23 cellular contexts compared by ENCODE assay signal in the genomic region with DNA sequence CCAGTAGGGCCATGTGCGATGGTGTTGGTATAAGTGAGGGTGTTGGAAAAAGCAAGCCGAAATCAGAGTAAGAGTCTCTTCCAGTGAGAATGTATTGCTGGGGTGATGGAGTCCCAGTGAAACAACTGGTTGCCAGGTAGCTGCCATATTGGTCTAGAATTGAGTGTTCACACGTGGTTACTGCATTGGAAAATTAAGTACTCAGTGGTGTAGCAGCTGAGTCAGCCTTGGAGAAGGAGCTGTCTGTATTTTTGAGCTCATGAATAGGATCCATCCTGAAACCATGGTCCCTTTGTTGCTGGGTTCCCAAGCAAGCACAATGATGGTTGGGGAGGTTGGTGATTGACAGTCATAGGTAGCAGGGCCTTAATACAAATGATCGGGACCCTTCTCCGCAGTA.
A peak's percentile ranks its signal among the peaks of the same experiment; 100 is the strongest.
DNase-seq lines count a peak whose midpoint lies in the region; ATAC-seq, FAIRE-seq and TF ChIP-seq lines count a peak whose summit lies in the region.
"Had no signal": no experiment of that assay in that cellular context is flagged by ENCODE, and none has a peak within 500 bp of the region (broad histone marks: within the 10 kb centered on the region; RNA-seq: fewer than 3 reads in every experiment).

No MANE protein-coding gene starts in this region.

- FAIRE-seq in D721Med (lab: Jason Lieb, UNC), result no peak
- FAIRE-seq: A204.1, G401.6, GM12891, GM19239 had no signal

- no peaks in the 10 kb centered on the region for H3K36me3 ChIP-seq in mesendoderm (ENCODE audit: control insufficient read depth, insufficient read depth, low read length)
- H3K36me3 ChIP-seq: BE2C, BLaER1 had no signal

- H4K5ac ChIP-seq in mesendoderm (ENCODE audit: low read length), result no peak overlapping the region

- no peak overlapping the region for H3K23ac ChIP-seq in mesendoderm (ENCODE audit: low read length)

- no peak overlapping the region for H3K9ac ChIP-seq in mesendoderm (ENCODE audit: low read length)
- H3K9ac ChIP-seq: BLaER1 had no signal

- TF ChIP-seq CTCF in D721Med (IDR thresholded peaks at IDR 0.05; ENCODE audit: insufficient read depth, missing control alignments), result no peak

- no peak overlapping the region for H3K27ac Mint-ChIP-seq in activated naive CD4-positive, alpha-beta T cell treated with anti-CD3 and anti-CD28 coated beads, Interleukin-2, amount 50 U/mL, for 72 hours
- H3K27ac Mint-ChIP-seq in stimulated activated naive CD8-positive, alpha-beta T cell treated with anti-CD3 and anti-CD28 coated beads, Interleukin-15, amount 100 ng/mL, for 72 hours, result no peak overlapping the region
- H3K27ac Mint-ChIP-seq: CD14-positive monocyte; CD4-positive, alpha-beta memory T cell; CD4-positive, CD25-positive, alpha-beta regulatory T cell; CD8-positive, alpha-beta memory T cell had no signal

- DNase-seq in activated naive CD4-positive, alpha-beta T cell treated with anti-CD3 and anti-CD28 coated beads, Interleukin-2, amount 50 U/mL, for 72 hours (ENCODE audit: low spot score in 2 of 2), result no peak
- DNase-seq in activated naive CD4-positive, alpha-beta T cell treated with anti-CD3 and anti-CD28 coated beads, Interleukin-2, amount 50 U/mL, for 16 hours, result no peak
- DNase-seq in stimulated activated naive CD8-positive, alpha-beta T cell treated with anti-CD3 and anti-CD28 coated beads, Interleukin-15, Interleukin-2, amounts not matched to agents 100 U/mL and 50 U/mL, for 24 hours, result no peak
- no peak for DNase-seq in stimulated activated naive CD8-positive, alpha-beta T cell treated with anti-CD3 and anti-CD28 coated beads, Interleukin-15, amount 100 ng/mL, for 72 hours
- DNase-seq in mesendoderm, result no peak
- DNase-seq in SIG-M5 treated with dmso at 0.1 percent for 504 hours (lab: John Stamatoyannopoulos, UW; ENCODE audit: unreplicated experiment), result no peak
- DNase-seq in D721Med (ENCODE audit: insufficient read length, low spot score), result no peak
- DNase-seq: 8988T; ACHN; BE2C; C1 segment of cervical spinal cord; CD4-positive, alpha-beta memory T cell; CD4-positive, CD25-positive, alpha-beta regulatory T cell; CD8-positive, alpha-beta memory T cell; COR-L47; DMS79 treated with DMSO at 0.1 percent for 48 hours; GF-D8 had no signal

- H2BK120ac ChIP-seq in mesendoderm (ENCODE audit: low read depth, low read length), result no peak overlapping the region

- H2AK5ac ChIP-seq in mesendoderm (ENCODE audit: low read length), result peak overlapping the region; percentile 66

- H3K27me3 ChIP-seq in mesendoderm (ENCODE audit: insufficient read depth, low read length, poor library complexity), result no peaks in the 10 kb centered on the region
- H3K27me3 ChIP-seq: BLaER1 had no signal

- H3K4me3 Mint-ChIP-seq in stimulated activated naive CD8-positive, alpha-beta T cell treated with anti-CD3 and anti-CD28 coated beads, Interleukin-15, amount 100 ng/mL, for 72 hours, result no peak overlapping the region
- H3K4me3 Mint-ChIP-seq: CD14-positive monocyte; CD4-positive, alpha-beta memory T cell; CD4-positive, CD25-positive, alpha-beta regulatory T cell; CD8-positive, alpha-beta memory T cell had no signal

- no peak overlapping the region for H4K8ac ChIP-seq in mesendoderm (ENCODE audit: low read depth, low read length)

- peaks cover 3 to 4% of the 10 kb centered on the region in 2 donors for H3K9me3 Mint-ChIP-seq in activated naive CD4-positive, alpha-beta T cell treated with anti-CD3 and anti-CD28 coated beads, Interleukin-2, amount 50 U/mL, for 72 hours
- peaks cover 0 to 14% of the 10 kb centered on the region in 2 donors for H3K9me3 Mint-ChIP-seq in stimulated activated naive CD8-positive, alpha-beta T cell treated with anti-CD3 and anti-CD28 coated beads, Interleukin-15, amount 100 ng/mL, for 72 hours
- H3K9me3 Mint-ChIP-seq: CD8-positive, alpha-beta memory T cell had no signal

- peaks cover 7% of the 10 kb centered on the region for H3K4me1 ChIP-seq in mesendoderm (ENCODE audit: control insufficient read depth, low read depth, low read length)
- H3K4me1 ChIP-seq: BE2C, BLaER1 had no signal

- no peaks in the 10 kb centered on the region for H3K79me2 ChIP-seq in mesendoderm (ENCODE audit: control insufficient read depth, insufficient read depth, low read length)

- WGBS in mesendoderm (ENCODE audit: extremely low coverage, insufficient coverage, low lambda C conversion rate), result no CpG with 5 or more reads among the region's 5 CpGs

- H3K18ac ChIP-seq in mesendoderm (ENCODE audit: low read length), result no peak overlapping the region

- H3K27ac ChIP-seq in mesendoderm (ENCODE audit: low read depth, low read length), result no peak overlapping the region
- H3K27ac ChIP-seq: BLaER1 had no signal

- H3K36me3 Mint-ChIP-seq in activated naive CD4-positive, alpha-beta T cell treated with anti-CD3 and anti-CD28 coated beads, Interleukin-2, amount 50 U/mL, for 72 hours, result no peaks in the 10 kb centered on the region
- H3K36me3 Mint-ChIP-seq: CD14-positive monocyte; CD4-positive, alpha-beta memory T cell; CD4-positive, CD25-positive, alpha-beta regulatory T cell had no signal

- no peak overlapping the region for H3K56ac ChIP-seq in mesendoderm (ENCODE audit: low read length)

- peak; percentile 22 to 61 for ATAC-seq in activated naive CD4-positive, alpha-beta T cell treated with anti-CD3 and anti-CD28 coated beads, Interleukin-2, amount 50 U/mL, for 72 hours
- peak; percentile 46 for ATAC-seq in stimulated activated naive CD8-positive, alpha-beta T cell treated with anti-CD3 and anti-CD28 coated beads, Interleukin-15, Interleukin-2, amounts not matched to agents 100 U/mL and 50 U/mL, for 24 hours
- no peak for ATAC-seq in stimulated activated naive CD8-positive, alpha-beta T cell treated with anti-CD3 and anti-CD28 coated beads, Interleukin-15, amount 100 ng/mL, for 72 hours

- H3K4me3 ChIP-seq in mesendoderm (ENCODE audit: low read length), result no peak overlapping the region
- H3K4me3 ChIP-seq: BLaER1 had no signal

- H3K4me1 Mint-ChIP-seq in stimulated activated naive CD8-positive, alpha-beta T cell treated with anti-CD3 and anti-CD28 coated beads, Interleukin-15, amount 100 ng/mL, for 72 hours, result no peaks in the 10 kb centered on the region
- H3K4me1 Mint-ChIP-seq: CD14-positive monocyte; CD4-positive, alpha-beta memory T cell; CD4-positive, CD25-positive, alpha-beta regulatory T cell; CD8-positive, alpha-beta memory T cell had no signal

- H3K79me1 ChIP-seq in mesendoderm (ENCODE audit: low read length), result no peaks in the 10 kb centered on the region

- H3K4me2 ChIP-seq in mesendoderm (ENCODE audit: low read length), result no peak overlapping the region
- H3K4me2 ChIP-seq: BLaER1 had no signal

- H3K27me3 Mint-ChIP-seq in stimulated activated naive CD8-positive, alpha-beta T cell treated with anti-CD3 and anti-CD28 coated beads, Interleukin-15, amount 100 ng/mL, for 72 hours, result peaks cover 24% of the 10 kb centered on the region

- no peak overlapping the region for H3K4ac ChIP-seq in mesendoderm (ENCODE audit: low read depth, low read length)

- H2BK5ac ChIP-seq in mesendoderm (ENCODE audit: low read length), result no peak overlapping the region

- no peak overlapping the region for H2BK15ac ChIP-seq in mesendoderm (replicated peaks; ENCODE audit: low read depth)
